27 cellular contexts compared by ENCODE assay signal in genomic region chr7:45064047-45064725, GRCh38. TPM values are rescaled to one million over a fixed set of nuclear protein-coding genes. Genes with fewer than 3 reads are reported as not detected.
DNase-seq lines count a peak whose midpoint lies in the region; ATAC-seq, FAIRE-seq and TF ChIP-seq lines count a peak whose summit lies in the region.
"Had no signal": no experiment of that assay in that cellular context is flagged by ENCODE, and none has a peak within 500 bp of the region (broad histone marks: within the 10 kb centered on the region; RNA-seq: fewer than 3 reads in every experiment).

No MANE protein-coding gene starts in this region.

- no peak for FAIRE-seq in kidney (lab: Jason Lieb, UNC)
- FAIRE-seq: frontal cortex had no signal

- peaks cover 7 to 17% of the 10 kb centered on the region in 2 donors for H3K36me3 ChIP-seq in kidney (ENCODE audit: control insufficient read depth in 1 of 2, insufficient read depth in 2 of 2, low read length in 2 of 2)
- H3K36me3 ChIP-seq: prostate gland had no signal

- H3K27me3 Mint-ChIP-seq in activated T-cell treated with anti-CD3 and anti-CD28 coated beads, Interleukin-2, amount 50 U/mL, for 24 hours, result no peaks in the 10 kb centered on the region
- H3K27me3 Mint-ChIP-seq in T-helper 17 cell, result no peaks in the 10 kb centered on the region
- no peaks in the 10 kb centered on the region for H3K27me3 Mint-ChIP-seq in stimulated activated memory B cell treated with anti-CD40 and anti-IgM and Interleukin-4, amounts not matched to agents 10 μg/mL and 1 μg/mL and 100 μg/mL, for 72 hours
- H3K27me3 Mint-ChIP-seq: IgD-negative memory B cell had no signal

- no peak overlapping the region for H3K4me3 Mint-ChIP-seq in activated T-cell treated with anti-CD3 and anti-CD28 coated beads, Interleukin-2, amount 50 U/mL, for 24 hours
- H3K4me3 Mint-ChIP-seq in T-helper 17 cell, result no peak overlapping the region
- H3K4me3 Mint-ChIP-seq in stimulated activated memory B cell treated with anti-CD40 and anti-IgM and Interleukin-4, amounts not matched to agents 10 μg/mL and 1 μg/mL and 100 μg/mL, for 72 hours, result no peak overlapping the region
- H3K4me3 Mint-ChIP-seq: IgD-negative memory B cell, WTC11 had no signal

- H3K4me1 Mint-ChIP-seq in activated T-cell treated with anti-CD3 and anti-CD28 coated beads, Interleukin-2, amount 50 U/mL, for 24 hours (ENCODE audit: low read depth), result peaks cover 52% of the 10 kb centered on the region
- peaks cover 30% of the 10 kb centered on the region for H3K4me1 Mint-ChIP-seq in T-helper 17 cell
- H3K4me1 Mint-ChIP-seq in stimulated activated memory B cell treated with anti-CD40 and anti-IgM and Interleukin-4, amounts not matched to agents 10 μg/mL and 1 μg/mL and 100 μg/mL, for 72 hours, result peaks cover 68% of the 10 kb centered on the region
- H3K4me1 Mint-ChIP-seq: WTC11 had no signal

- peak; percentile 15 for DNase-seq in activated T-cell treated with anti-CD3 and anti-CD28 coated beads, Interleukin-2, amount 50 U/mL, for 24 hours
- no peak for DNase-seq in activated T-cell treated with anti-CD3 and anti-CD28 coated beads, Interleukin-2, amount 50 U/mL, for 48 hours
- DNase-seq in T-helper 17 cell, result no peak
- DNase-seq in kidney, result peak; percentile 52
- no peak for DNase-seq in T-helper 2 cell
- no peak for DNase-seq in NCI-H1436 (lab: John Stamatoyannopoulos, UW)
- DNase-seq: activated T-cell treated with anti-CD3 and anti-CD28 coated beads, Interleukin-2, amount 50 U/mL, for 1 hour; cortex of kidney; DND-41; H7; left cardiac atrium; mucosa of descending colon; NCI-H1105 treated with DMSO at 0.1 percent for 48 hours; NCI-H2029; NCI-H345; SW 1271 had no signal

- no peaks in the 10 kb centered on the region for H3K9me3 ChIP-seq in T-helper 17 cell (ENCODE audit: control insufficient read depth, low read length, poor library complexity, severe bottlenecking)
- H3K9me3 ChIP-seq in kidney (ENCODE audit: control insufficient read depth in 1 of 2, low read length in 2 of 2), result no peaks in the 10 kb centered on the region
- H3K9me3 ChIP-seq: ascending aorta, mucosa of descending colon, prostate gland, stomach, tibial artery had no signal

- no peaks in the 10 kb centered on the region for H3K9me3 Mint-ChIP-seq in activated T-cell treated with anti-CD3 and anti-CD28 coated beads, Interleukin-2, amount 50 U/mL, for 24 hours
- no peaks in the 10 kb centered on the region for H3K9me3 Mint-ChIP-seq in stimulated activated memory B cell treated with anti-CD40 and anti-IgM and Interleukin-4, amounts not matched to agents 10 μg/mL and 1 μg/mL and 100 μg/mL, for 72 hours
- H3K9me3 Mint-ChIP-seq: activated naive CD4-positive, alpha-beta T cell treated with anti-CD3 and anti-CD28 coated beads, Interleukin-2, amount 50 U/mL, for 72 hours; IgD-negative memory B cell; WTC11 had no signal

- TF ChIP-seq CTCF in kidney (IDR thresholded peaks at IDR 0.05; ENCODE audit: borderline replicate concordance, extremely low read depth, insufficient read depth), result no peak

- H3K36me3 Mint-ChIP-seq in activated T-cell treated with anti-CD3 and anti-CD28 coated beads, Interleukin-2, amount 50 U/mL, for 24 hours (ENCODE audit: low read depth), result peaks cover 79% of the 10 kb centered on the region
- peaks cover 14% of the 10 kb centered on the region for H3K36me3 Mint-ChIP-seq in T-helper 17 cell (ENCODE audit: low read depth)
- H3K36me3 Mint-ChIP-seq in stimulated activated memory B cell treated with anti-CD40 and anti-IgM and Interleukin-4, amounts not matched to agents 10 μg/mL and 1 μg/mL and 100 μg/mL, for 72 hours, result peaks cover 87% of the 10 kb centered on the region

- no peak overlapping the region for H3K9ac ChIP-seq in kidney (ENCODE audit: low read length in 2 of 2)

- peak overlapping the region; percentile 75 for H3K27ac Mint-ChIP-seq in activated T-cell treated with anti-CD3 and anti-CD28 coated beads, Interleukin-2, amount 50 U/mL, for 24 hours
- H3K27ac Mint-ChIP-seq in T-helper 17 cell, result peak overlapping the region; percentile 76
- H3K27ac Mint-ChIP-seq in stimulated activated memory B cell treated with anti-CD40 and anti-IgM and Interleukin-4, amounts not matched to agents 10 μg/mL and 1 μg/mL and 100 μg/mL, for 72 hours, result peak overlapping the region; percentile 85
- H3K27ac Mint-ChIP-seq: WTC11 had no signal

- H3K4me1 ChIP-seq in kidney (ENCODE audit: control insufficient read depth in 1 of 2, insufficient read depth in 1 of 2, low read depth in 1 of 2, low read length in 2 of 2), result no peaks in the 10 kb centered on the region
- H3K4me1 ChIP-seq: ascending aorta, prostate gland, tibial artery had no signal

- H3K4me3 ChIP-seq in kidney (ENCODE audit: low read length in 2 of 2), result no peak overlapping the region
- H3K4me3 ChIP-seq: ascending aorta, cardiac muscle cell, mucosa of descending colon, prostate gland, stomach, tibial artery had no signal

- H3K27ac ChIP-seq in kidney (ENCODE audit: low read depth in 2 of 2, low read length in 2 of 2), result no peak overlapping the region
- H3K27ac ChIP-seq: ascending aorta, cardiac muscle cell, prostate gland, stomach, tibial artery had no signal

- ATAC-seq in T-helper 17 cell, result no peak
- ATAC-seq in stimulated activated memory B cell treated with anti-CD40 and anti-IgM and Interleukin-4, amounts not matched to agents 10 μg/mL and 1 μg/mL and 100 μg/mL, for 72 hours, result no peak
- ATAC-seq in GM19452 (IDR thresholded peaks at IDR 0.05; ENCODE audit: unreplicated experiment), result no peak
- ATAC-seq: activated naive CD4-positive, alpha-beta T cell treated with anti-CD3 and anti-CD28 coated beads, Interleukin-2, amount 50 U/mL, for 72 hours; left cardiac atrium; mucosa of descending colon; WTC11 had no signal

- intact Hi-C loops in kidney (cut with DNase I), result no loop called here

RNA-seq across cellular contexts. Expression of gene NACAD, which starts 24.6 kb away (rescaled TPM):
- total RNA-seq in T-helper 17 cell, result under 1 TPM; 0.15 to 0.47 TPM
- 4.2 TPM for total RNA-seq in kidney
- 5.0 TPM for polyA plus RNA-seq in kidney (ENCODE audit: insufficient read depth, low read depth, low replicate concordance)
- polyA plus RNA-seq: IgD-negative memory B cell had no signal

RNA-seq across cellular contexts. Expression of gene TBRG4, which starts 47.3 kb away (rescaled TPM):
- total RNA-seq in T-helper 17 cell (10 to 100 TPM; 63.6 to 85.1 TPM), kidney (67.8 TPM)
- 45.7 TPM for polyA plus RNA-seq in kidney (ENCODE audit: insufficient read depth, low read depth, low replicate concordance)

Comparison
In these comparisons a context has a peak if more than half of its experiments do, and no peak if none do; other contexts are left out.
1. DNase-seq: peak in activated T-cell treated with anti-CD3 and anti-CD28 coated beads, Interleukin-2, amount 50 U/mL, for 24 hours (single experiment) and kidney (single experiment); none in activated T-cell treated with anti-CD3 and anti-CD28 coated beads, Interleukin-2, amount 50 U/mL, for 48 hours (0 of 2), T-helper 17 cell (0 of 3), T-helper 2 cell (0 of 5) and NCI-H1436 (single experiment).
2. Peak in every context shown above with its lines, with median percentiles within 50 percentile points of each other: H3K27ac Mint-ChIP-seq.